ENCODE assay signal across 26 cellular contexts in the genomic region with DNA sequence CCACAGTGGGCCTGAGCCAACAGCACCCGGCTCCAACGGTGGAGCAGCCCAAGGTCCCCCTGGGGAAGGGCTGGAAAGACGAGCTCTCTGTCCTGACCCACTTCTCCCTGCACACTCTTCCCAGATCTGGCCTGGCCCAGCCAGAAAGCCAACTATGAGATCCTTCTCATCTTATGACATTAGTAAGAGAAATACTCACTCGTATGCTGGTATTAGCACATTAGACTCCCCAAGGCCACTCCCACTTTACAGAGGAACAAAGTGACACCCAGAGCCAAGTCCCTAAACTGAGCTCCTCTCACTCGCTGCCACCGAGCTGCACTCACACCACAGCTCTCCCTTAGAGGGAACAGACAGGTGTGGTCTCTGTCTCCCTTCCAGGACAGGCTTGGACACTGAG. TPM values are rescaled to one million over a fixed set of nuclear protein-coding genes. Genes with fewer than 3 reads are reported as not detected.
DNase-seq lines count a peak whose midpoint lies in the region; ATAC-seq, FAIRE-seq and TF ChIP-seq lines count a peak whose summit lies in the region.
"Had no signal": no experiment of that assay in that cellular context is flagged by ENCODE, and none has a peak within 500 bp of the region (broad histone marks: within the 10 kb centered on the region; RNA-seq: fewer than 3 reads in every experiment).

No MANE protein-coding gene starts in this region.

- peaks cover 7% of the 10 kb centered on the region; the same call in 2 of the 3 replicates for H3K36me3 ChIP-seq in K562 (ENCODE audit: control insufficient read depth, insufficient read depth, low read length)
- no peaks in the 10 kb centered on the region for H3K36me3 ChIP-seq in esophagus squamous epithelium
- H3K36me3 ChIP-seq in mucosa of rectum (ENCODE audit: control insufficient read depth in 2 of 2, insufficient read depth in 2 of 2, low read length in 2 of 2) = no peaks in the 10 kb centered on the region
- H3K36me3 ChIP-seq in stomach = no peaks in the 10 kb centered on the region
- H3K36me3 ChIP-seq: spleen, tibial nerve had no signal

- H3K9me3 ChIP-seq in K562 (replicated peaks; ENCODE audit: control insufficient read depth, insufficient read depth, low read depth, low read length) = no peaks in the 10 kb centered on the region
- H3K9me3 ChIP-seq in esophagus squamous epithelium = no peaks in the 10 kb centered on the region
- H3K9me3 ChIP-seq in mucosa of rectum (ENCODE audit: control insufficient read depth in 2 of 2, low read length in 2 of 2) = no peaks in the 10 kb centered on the region
- no peaks in the 10 kb centered on the region for H3K9me3 ChIP-seq in stomach
- H3K9me3 ChIP-seq: spleen, tibial nerve had no signal

- WGBS in K562 (ENCODE audit: insufficient coverage, low coverage, missing lambda C conversion rate) = 77% methylated on average over 6 of the region's 6 CpGs
- WGBS in esophagus squamous epithelium, 2 donors = 58 to 67% methylated on average over 1 to 2 of the region's 6 CpGs
- WGBS in stomach, 5 donors = 56 to 70% (median 64%) methylated on average over 6 of the region's 6 CpGs

- CTCF ChIA-PET in K562 (lab: Yijun Ruan, JAX; ENCODE audit: low intra/inter-chr PET ratio) = interaction anchor here (0.6 kb wide), 1 partner anchor 55 kb away, joined by 3 read pairs; no protein-coding TSS in a partner anchor
- CTCF ChIA-PET in activated CD4-positive, alpha-beta memory T cell treated with anti-CD3 and anti-CD28 coated beads, Interleukin-2, amount 10 ng/mL, durations not matched to agents 7 days and 5 days (lab: Charles Lee) = no interaction called here

- no peak for TF ChIP-seq RAD21 in K562 (CRISPR knock-in tag; conservative IDR thresholded peaks at IDR 0.05 in 1 of 2, IDR thresholded peaks at IDR 0.05 in 1 of 2)

- H3K4me3 Mint-ChIP-seq in activated CD4-positive, alpha-beta memory T cell treated with anti-CD3 and anti-CD28 coated beads, Interleukin-2, amount 10 ng/mL, durations not matched to agents 7 days and 5 days = no peak overlapping the region
- H3K4me3 Mint-ChIP-seq: activated CD8-positive, alpha-beta T cell treated with anti-CD3 and anti-CD28 coated beads for 36 hours; CD8-positive, alpha-beta T cell; natural killer cell; stimulated activated naive CD8-positive, alpha-beta T cell treated with anti-CD3 and anti-CD28 coated beads, Interleukin-15, Interleukin-2, amounts not matched to agents 100 ng/mL and 50 ng/mL, for 24 hours had no signal

- H3K9me3 Mint-ChIP-seq in activated CD4-positive, alpha-beta memory T cell treated with anti-CD3 and anti-CD28 coated beads, Interleukin-2, amount 10 ng/mL, durations not matched to agents 7 days and 5 days = no peaks in the 10 kb centered on the region
- H3K9me3 Mint-ChIP-seq: activated CD8-positive, alpha-beta T cell treated with anti-CD3 and anti-CD28 coated beads for 36 hours; CD8-positive, alpha-beta T cell; natural killer cell; stimulated activated naive CD8-positive, alpha-beta T cell treated with anti-CD3 and anti-CD28 coated beads, Interleukin-15, Interleukin-2, amounts not matched to agents 100 ng/mL and 50 ng/mL, for 24 hours had no signal

- H3K36me3 Mint-ChIP-seq in activated CD4-positive, alpha-beta memory T cell treated with anti-CD3 and anti-CD28 coated beads, Interleukin-2, amount 10 ng/mL, durations not matched to agents 7 days and 5 days (ENCODE audit: low read depth) = no peaks in the 10 kb centered on the region
- H3K36me3 Mint-ChIP-seq: CD8-positive, alpha-beta T cell; natural killer cell had no signal

- no peak overlapping the region for H3K27ac ChIP-seq in K562 (ENCODE audit: extremely low read depth, low read depth, low read length)
- H3K27ac ChIP-seq in esophagus squamous epithelium = peak overlapping the region; percentile 54 to 80 (median 62)
- peak overlapping the region; percentile 13 to 49 for H3K27ac ChIP-seq in mucosa of rectum (ENCODE audit: low read depth in 2 of 2, low read length in 2 of 2)
- peak overlapping the region in 4 of 5 donors; percentile 26 to 67 (median 46) for H3K27ac ChIP-seq in stomach
- H3K27ac ChIP-seq: spleen had no signal

- H2AFZ ChIP-seq in K562 (ENCODE audit: low read depth, low read length) = no peak overlapping the region

- TF ChIP-seq CTCF in K562 (IDR thresholded peaks at IDR 0.05 in 2 of 3, conservative IDR thresholded peaks at IDR 0.05 in 1 of 3; ENCODE audit: insufficient read depth in 2 of 3, low read depth in 1 of 3, low read length in 3 of 3) (no peak), esophagus squamous epithelium (IDR thresholded peaks at IDR 0.05) (no peak), stomach (IDR thresholded peaks at IDR 0.05) (no peak)

- H3K27me3 Mint-ChIP-seq in activated CD4-positive, alpha-beta memory T cell treated with anti-CD3 and anti-CD28 coated beads, Interleukin-2, amount 10 ng/mL, durations not matched to agents 7 days and 5 days = no peaks in the 10 kb centered on the region
- H3K27me3 Mint-ChIP-seq: activated CD8-positive, alpha-beta T cell treated with anti-CD3 and anti-CD28 coated beads for 36 hours; progenitor cell of endocrine pancreas had no signal

- peaks cover 50% of the 10 kb centered on the region for H3K79me2 ChIP-seq in K562 (ENCODE audit: control insufficient read depth, insufficient read depth, low read length)

- FAIRE-seq in K562 (lab: Jason Lieb, UNC) = no peak

- H3K4me1 ChIP-seq in K562 (replicated peaks in 1 of 2; ENCODE audit: control insufficient read depth in 2 of 2, insufficient read depth in 2 of 2, low read length in 2 of 2) (peaks cover 30 to 46% of the 10 kb centered on the region in 2 experiments), esophagus squamous epithelium (peaks cover 27 to 78% (median 44%) of the 10 kb centered on the region in 3 donors), mucosa of rectum (ENCODE audit: control insufficient read depth in 2 of 2, insufficient read depth in 2 of 2, low read length in 2 of 2) (peaks cover 27 to 30% of the 10 kb centered on the region in 2 donors), stomach (peaks cover 36 to 82% (median 55%) of the 10 kb centered on the region in 4 donors)

- H3K27ac Mint-ChIP-seq in activated CD4-positive, alpha-beta memory T cell treated with anti-CD3 and anti-CD28 coated beads, Interleukin-2, amount 10 ng/mL, durations not matched to agents 7 days and 5 days = no peak overlapping the region
- H3K27ac Mint-ChIP-seq: activated CD8-positive, alpha-beta T cell treated with anti-CD3 and anti-CD28 coated beads for 36 hours; CD8-positive, alpha-beta T cell; natural killer cell; progenitor cell of endocrine pancreas; stimulated activated naive CD8-positive, alpha-beta T cell treated with anti-CD3 and anti-CD28 coated beads, Interleukin-15, Interleukin-2, amounts not matched to agents 100 ng/mL and 50 ng/mL, for 24 hours had no signal

- H3K4me2 ChIP-seq in K562 (ENCODE audit: insufficient read depth, low read length) = no peak overlapping the region; the same call in 1 of the 2 replicates

- H3K9ac ChIP-seq in K562 (ENCODE audit: insufficient read depth in 1 of 2, low read depth in 2 of 2, low read length in 2 of 2) = peak overlapping the region in 1 of 2 experiments; percentile 39; a peak in 2 of 4 replicates
- H3K9ac ChIP-seq in mucosa of rectum (ENCODE audit: low read depth in 1 of 2, low read length in 2 of 2) = no peak overlapping the region

- H3K4me1 Mint-ChIP-seq in activated CD4-positive, alpha-beta memory T cell treated with anti-CD3 and anti-CD28 coated beads, Interleukin-2, amount 10 ng/mL, durations not matched to agents 7 days and 5 days = no peaks in the 10 kb centered on the region

- BruUV-seq in K562 (replicated peaks; lab: Mats Ljungman, UMichigan) = no TSS peak

- TF ChIP-seq POLR2A in K562 (conservative IDR thresholded peaks at IDR 0.05) (no peak), esophagus squamous epithelium (IDR thresholded peaks at IDR 0.05) (no peak), stomach (IDR thresholded peaks at IDR 0.05) (no peak)

- DNase-seq in K562 (ENCODE audit: extremely low read depth in 1 of 4, low spot score in 3 of 4) = no peak
- no peak for DNase-seq in esophagus squamous epithelium (lab: John Stamatoyannopoulos, UW)
- no peak for DNase-seq in stomach
- no peak for DNase-seq in cerebellum (ENCODE audit: low spot score)
- DNase-seq in activated CD4-positive, alpha-beta memory T cell treated with anti-CD3 and anti-CD28 coated beads, Interleukin-2, amount 10 ng/mL, durations not matched to agents 7 days and 5 days = no peak
- no peak for DNase-seq in DMS53 (lab: John Stamatoyannopoulos, UW)
- DNase-seq: activated CD4-positive, CD25-positive, alpha-beta regulatory T cell; activated CD8-positive, alpha-beta T cell treated with anti-CD3 and anti-CD28 coated beads for 36 hours; activated gamma-delta T cell; CD8-positive, alpha-beta T cell; dermis blood vessel endothelial cell; foreskin melanocyte; GF-D8; KG1; mesendoderm; MV-4-11; natural killer cell; NCI-H1694; spleen; stimulated activated CD4-positive, alpha-beta T cell treated with anti-CD3 and anti-CD28 coated beads, Interleukin-4, amount 100 ng/mL, for 24 hours; T1000 had no signal

- H3K27me3 ChIP-seq in K562 (ENCODE audit: control insufficient read depth in 2 of 2, insufficient read depth in 2 of 2, low read length in 2 of 2) (no peaks in the 10 kb centered on the region), esophagus squamous epithelium (no peaks in the 10 kb centered on the region), mucosa of rectum (ENCODE audit: control insufficient read depth in 2 of 2, insufficient read depth in 2 of 2, low read length in 2 of 2) (no peaks in the 10 kb centered on the region), stomach (no peaks in the 10 kb centered on the region)
- H3K27me3 ChIP-seq: tibial nerve had no signal

- in situ Hi-C loops in K562 (cut with MboI) = no loop called here

- H3K4me3 ChIP-seq in K562 = no peak overlapping the region
- H3K4me3 ChIP-seq in esophagus squamous epithelium = no peak overlapping the region
- H3K4me3 ChIP-seq in mucosa of rectum (ENCODE audit: low read length in 2 of 2) = no peak overlapping the region
- H3K4me3 ChIP-seq in stomach = no peak overlapping the region
- H3K4me3 ChIP-seq: spleen, tibial nerve had no signal

- POLR2A ChIA-PET in K562 (lab: Yijun Ruan, JAX) = interaction anchor here (0.6 to 1.6 kb wide), 5 partner anchors 10 to 615 kb away, joined by 3 to 7 read pairs (median 3); no protein-coding TSS in a partner anchor
- POLR2A ChIA-PET in activated CD4-positive, alpha-beta memory T cell treated with anti-CD3 and anti-CD28 coated beads, Interleukin-2, amount 10 ng/mL, durations not matched to agents 7 days and 5 days (lab: Charles Lee) = no interaction called here

- ATAC-seq in K562 (peak; percentile 11; the same call in 2 of the 3 replicates), GM19324 (IDR thresholded peaks at IDR 0.05; ENCODE audit: low FRiP score, unreplicated experiment) (no peak)
- ATAC-seq: activated CD8-positive, alpha-beta T cell treated with anti-CD3 and anti-CD28 coated beads for 36 hours; CD8-positive, alpha-beta T cell; natural killer cell had no signal

- peaks cover 3% of the 10 kb centered on the region for H3K9me1 ChIP-seq in K562 (ENCODE audit: control insufficient read depth, insufficient read depth, low read length)

- peaks cover 6% of the 10 kb centered on the region for H4K20me1 ChIP-seq in K562 (replicated peaks; ENCODE audit: control insufficient read depth, insufficient read depth, low read length)

- intact Hi-C loops in K562 (cut with micrococcal nuclease) = no loop called here
- intact Hi-C loops in esophagus squamous epithelium (cut with DNase I) = no loop called here
- intact Hi-C loops in stomach (cut with DNase I; ENCODE audit: low total_unique reads) = no loop called here

- no peak for TF ChIP-seq EP300 in K562 (IDR thresholded peaks at IDR 0.05; ENCODE audit: low read length)
- no peak for TF ChIP-seq EP300 in stomach (IDR thresholded peaks at IDR 0.05)

RNA-seq across cellular contexts. Expression of gene DLG5, which starts 24.8 kb away (rescaled TPM):
- total RNA-seq in K562 (2011; cell fraction: chromatin; rRNA removed; ENCODE audit: low replicate concordance) = 91.9 and 204 TPM in 2 replicates
- total RNA-seq in K562 (2011; cell fraction: nucleolus; rRNA removed) = 90.6 and 92.5 TPM in 2 replicates
- total RNA-seq in K562 (2011; cell fraction: nucleoplasm; rRNA removed) = 67.2 and 68.6 TPM in 2 replicates
- total RNA-seq in K562 (2014; rRNA removed) (10.1 and 13.6 TPM in 2 replicates), K562 (2014; rRNA removed; fragmentation: Illumina TruSeq; extraction: Trizol) (9.2 and 9.6 TPM in 2 replicates), K562 (2015; rRNA removed; fragmentation: Illumina TruSeq; extraction: Trizol) (11.0 and 11.2 TPM in 2 replicates), K562 (2021) (24.0 and 26.8 TPM in 2 replicates), esophagus squamous epithelium (10 to 100 TPM; 34.1 to 50.9 (median 41.3) TPM), stomach (100 to 1,000 TPM in 1 of 5 donors, 10 to 100 TPM in 4; 32.3 to 134 (median 44.8) TPM), cerebellum (51.5 TPM)
- polyA plus RNA-seq in K562 (2011; rRNA removed) (8.8 and 11.9 TPM in 2 replicates), K562 (2014; fragmentation: Illumina TruSeq; extraction: Trizol) (17.9 and 18.8 TPM in 2 replicates), K562 (2014; fragmentation: Nextera tagmentation; extraction: Ambion mirVana) (1 to 10 TPM; 1.4 to 1.5 TPM), K562 (2014; rRNA removed) (17.2 and 17.3 TPM in 2 replicates), stomach (10 to 100 TPM in 2 of 3 donors, 1 to 10 TPM in 1; 9.2 to 21.8 (median 11.5) TPM)
- 8.1 and 10.6 TPM in 2 replicates for polyA plus RNA-seq in K562 (2011; cell fraction: cytosol; rRNA removed)
- 72.9 and 124 TPM in 2 replicates for polyA plus RNA-seq in K562 (2011; cell fraction: nucleus; rRNA removed)
- polyA plus RNA-seq in K562 (2012) = 16.0 and 23.5 TPM in 2 replicates
- 11.9 and 15.3 TPM in 2 replicates for polyA minus RNA-seq in K562 (2011; rRNA and poly(A)+ RNA removed)
- 7.3 and 10.1 TPM in 2 replicates for polyA minus RNA-seq in K562 (2011; cell fraction: cytosol; rRNA and poly(A)+ RNA removed)
- 27.9 and 33.8 TPM in 2 replicates for polyA minus RNA-seq in K562 (2011; cell fraction: nucleus; rRNA and poly(A)+ RNA removed)
- 1 to 10 TPM; 9.6 to 9.9 TPM for total RNA-seq in activated CD4-positive, alpha-beta memory T cell treated with anti-CD3 and anti-CD28 coated beads, Interleukin-2, amount 10 ng/mL, durations not matched to agents 7 days and 5 days
